In the genomic region with DNA sequence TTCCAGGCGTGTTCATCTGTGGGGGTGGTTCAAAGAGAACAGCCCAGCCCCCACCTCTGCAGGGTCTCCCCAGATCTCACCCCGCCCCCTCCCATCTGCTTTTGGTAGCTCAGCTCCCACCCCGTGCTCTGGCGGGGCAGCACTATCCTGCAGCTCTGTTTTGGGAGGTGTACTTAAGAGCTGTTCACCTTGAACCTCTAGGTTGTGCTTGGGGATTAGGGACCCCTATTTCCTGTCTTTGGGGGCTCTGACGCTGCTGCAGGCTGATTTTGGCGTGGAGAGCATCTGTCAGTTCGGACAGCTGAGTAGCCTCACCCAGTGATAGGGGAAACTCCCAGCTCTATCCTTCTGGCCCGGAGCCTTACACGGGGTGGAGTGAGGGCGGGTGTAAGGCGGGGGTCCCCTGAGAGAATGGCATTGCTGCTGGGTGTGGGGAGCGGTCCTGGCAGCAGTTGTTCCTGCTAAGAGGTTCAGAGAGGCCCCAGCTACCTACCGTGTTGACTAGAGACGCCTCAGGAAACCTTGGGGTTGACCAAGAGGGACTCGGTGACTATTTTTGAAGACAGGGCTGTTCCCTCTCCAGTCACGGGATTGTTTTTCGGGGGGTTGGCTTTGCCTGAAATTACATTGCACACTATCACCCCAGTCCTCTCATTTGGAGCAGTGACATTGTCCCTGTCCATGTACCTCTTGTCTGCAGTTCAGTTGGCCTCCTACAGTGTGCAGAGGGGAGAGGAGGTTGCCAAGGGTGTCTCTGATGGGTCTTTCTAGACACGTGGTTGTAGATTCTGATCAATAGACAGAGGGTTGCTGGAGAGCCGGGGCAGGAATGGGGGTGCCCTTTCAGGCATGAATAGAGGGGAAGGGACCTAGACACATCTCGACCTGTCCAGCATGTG, we compare ENCODE assay signal across 9 cellular contexts. TPM values are rescaled to one million over a fixed set of nuclear protein-coding genes. Genes with fewer than 3 reads are reported as not detected.
DNase-seq lines count a peak whose midpoint lies in the region; ATAC-seq and TF ChIP-seq lines count a peak whose summit lies in the region.
"Had no signal": no experiment of that assay in that cellular context is flagged by ENCODE, and none has a peak within 500 bp of the region (broad histone marks: within the 10 kb centered on the region; RNA-seq: fewer than 3 reads in every experiment).

No MANE protein-coding gene starts in this region.

- no peak overlapping the region for H3K27ac Mint-ChIP-seq in GM23338
- peak overlapping the region; percentile 77 for H3K27ac Mint-ChIP-seq in activated CD8-positive, alpha-beta T cell treated with anti-CD3 and anti-CD28 coated beads, Interleukin-2, amount 10 ng/mL, durations not matched to agents 7 days and 5 days

- H3K79me2 ChIP-seq in GM23338 (replicated peaks; ENCODE audit: insufficient read depth) = peaks cover 57% of the 10 kb centered on the region

- peaks cover 26% of the 10 kb centered on the region for H3K36me3 Mint-ChIP-seq in GM23338 (ENCODE audit: low read depth)
- peaks cover 7% of the 10 kb centered on the region for H3K36me3 Mint-ChIP-seq in activated CD8-positive, alpha-beta T cell treated with anti-CD3 and anti-CD28 coated beads, Interleukin-2, amount 10 ng/mL, durations not matched to agents 7 days and 5 days (ENCODE audit: low read depth)

- H3K4me3 ChIP-seq in GM23338 (peak overlapping the region; percentile 78), heart left ventricle (peak overlapping the region; percentile 65 to 99 (median 96))

- no peak overlapping the region for H2AFZ ChIP-seq in GM23338

- H3K4me1 ChIP-seq in GM23338 (ENCODE audit: insufficient read depth) (peaks cover 12% of the 10 kb centered on the region), heart left ventricle (peaks cover 0 to 29% (median 21%) of the 10 kb centered on the region in 12 donors)

- H3K9me3 Mint-ChIP-seq in GM23338 = no peaks in the 10 kb centered on the region; the same call in 1 of the 3 replicates
- H3K9me3 Mint-ChIP-seq in activated CD8-positive, alpha-beta T cell treated with anti-CD3 and anti-CD28 coated beads, Interleukin-2, amount 10 ng/mL, durations not matched to agents 7 days and 5 days (ENCODE audit: insufficient read depth) = no peaks in the 10 kb centered on the region

- no peaks in the 10 kb centered on the region for H3K36me3 ChIP-seq in GM23338 (ENCODE audit: insufficient read depth)
- no peaks in the 10 kb centered on the region for H3K36me3 ChIP-seq in heart left ventricle

- H4K20me1 ChIP-seq in GM23338 (replicated peaks; ENCODE audit: insufficient read depth) = peaks cover 33% of the 10 kb centered on the region

- no peaks in the 10 kb centered on the region for H3K27me3 ChIP-seq in GM23338 (ENCODE audit: insufficient read depth)
- H3K27me3 ChIP-seq in heart left ventricle = no peaks in the 10 kb centered on the region

- POLR2A ChIA-PET in activated CD8-positive, alpha-beta T cell treated with anti-CD3 and anti-CD28 coated beads, Interleukin-2, amount 10 ng/mL, durations not matched to agents 7 days and 5 days (lab: Charles Lee) = interaction anchor here (0.8 to 2.2 kb wide), 7 partner anchors 16 to 98 kb away, joined by 3 to 17 read pairs (median 5); a partner anchor contains a TSS

- intact Hi-C loops in heart left ventricle (cut with DNase I) (loop anchor here in 5 of 10 donors (5.0 to 10.0 kb wide), 4 partner anchors 39 to 174 kb away; a partner anchor contains a TSS), sciatic nerve (cut with DNase I) (loop anchor here (2.0 kb wide), 1 partner anchor 41 kb away; no protein-coding TSS in a partner anchor)

- peaks cover 24% of the 10 kb centered on the region; the same call in 1 of the 2 replicates for H3F3A ChIP-seq in GM23338 (replicated peaks; ENCODE audit: low read depth)

- peak in 1 of 2 donors; percentile 17 for TF ChIP-seq POLR2A in heart left ventricle (IDR thresholded peaks at IDR 0.05)

- H3K4me1 Mint-ChIP-seq in GM23338 = peaks cover 34% of the 10 kb centered on the region
- peaks cover 40% of the 10 kb centered on the region for H3K4me1 Mint-ChIP-seq in activated CD8-positive, alpha-beta T cell treated with anti-CD3 and anti-CD28 coated beads, Interleukin-2, amount 10 ng/mL, durations not matched to agents 7 days and 5 days (ENCODE audit: low read depth)

- H3K27ac ChIP-seq in 22Rv1 (peak overlapping the region; percentile 46; the same call in 1 of the 2 replicates), GM23338 (ENCODE audit: low read depth) (no peak overlapping the region), heart left ventricle (peak overlapping the region in 10 of 12 donors; percentile 58 to 97 (median 94))
- H3K27ac ChIP-seq: epithelial cell of prostate had no signal

- 20 to 24% (median 23%) methylated on average over 15 to 20 of the region's 20 CpGs for WGBS in heart left ventricle, 4 donors

- no peaks in the 10 kb centered on the region for H3K9me2 ChIP-seq in GM23338 (ENCODE audit: insufficient read depth)

- CTCF ChIA-PET in activated CD8-positive, alpha-beta T cell treated with anti-CD3 and anti-CD28 coated beads, Interleukin-2, amount 10 ng/mL, durations not matched to agents 7 days and 5 days (lab: Charles Lee) = interaction anchor here (0.6 to 4.5 kb wide), 8 partner anchors 9 to 89 kb away, joined by 3 to 73 read pairs (median 8); a partner anchor contains a TSS

- DNase-seq in GM23338 (ENCODE audit: low spot score) (peak; percentile 44), heart left ventricle (peak; percentile 27 to 63 (median 43)), sciatic nerve (ENCODE audit: low spot score) (peak; percentile 66)
- DNase-seq in activated CD8-positive, alpha-beta T cell treated with anti-CD3 and anti-CD28 coated beads, Interleukin-2, amount 10 ng/mL, durations not matched to agents 7 days and 5 days = no peak
- no peak for DNase-seq in effector CD8-positive, alpha-beta T cell (lab: John Stamatoyannopoulos, UW)
- DNase-seq in activated effector memory CD4-positive, alpha-beta T cell treated with Interleukin-2 at 50 U/mL for 16 hours = no peak

- peaks cover 11% of the 10 kb centered on the region for H3K27me3 Mint-ChIP-seq in GM23338 (ENCODE audit: insufficient read depth, low read depth, poor library complexity)
- no peaks in the 10 kb centered on the region for H3K27me3 Mint-ChIP-seq in activated CD8-positive, alpha-beta T cell treated with anti-CD3 and anti-CD28 coated beads, Interleukin-2, amount 10 ng/mL, durations not matched to agents 7 days and 5 days (ENCODE audit: low read depth)

- TF ChIP-seq CTCF in 22Rv1 (IDR thresholded peaks at IDR 0.05) (no peak), GM23338 (conservative IDR thresholded peaks at IDR 0.05; ENCODE audit: low read depth in 2 of 2) (no peak), heart left ventricle (IDR thresholded peaks at IDR 0.05) (no peak)

- no peaks in the 10 kb centered on the region for H3K9me3 ChIP-seq in heart left ventricle

- H3K4me3 Mint-ChIP-seq in GM23338 = peak overlapping the region; percentile 90
- H3K4me3 Mint-ChIP-seq in activated CD8-positive, alpha-beta T cell treated with anti-CD3 and anti-CD28 coated beads, Interleukin-2, amount 10 ng/mL, durations not matched to agents 7 days and 5 days = peak overlapping the region; percentile 96

- H3K4me2 ChIP-seq in GM23338 = peak overlapping the region; percentile 84

- ATAC-seq in GM23338 (peak; percentile 59), heart left ventricle (peak in 3 of 4 donors; percentile 23 to 29 (median 25)), sciatic nerve (peak; percentile 61)
- no peak for ATAC-seq in activated CD8-positive, alpha-beta T cell treated with anti-CD3 and anti-CD28 coated beads, Interleukin-2, amount 10 ng/mL, durations not matched to agents 7 days and 5 days
- no peak for ATAC-seq in activated CD4-positive, CD25-positive, alpha-beta regulatory T cell treated with anti-CD3 and anti-CD28 coated beads, Interleukin-2, amount 50 U/mL, for 24 hours

TF ChIP-seq in GM23338, 12 proteins besides CTCF, POLR2A, EP300 and RAD21 (continues in another document):
- TF ChIP-seq JUNB (IDR thresholded peaks at IDR 0.05; ENCODE audit: unreplicated experiment) = no peak
- no peak for TF ChIP-seq STAT1 (IDR thresholded peaks at IDR 0.05; ENCODE audit: unreplicated experiment)
- TF ChIP-seq, protein P1, sequence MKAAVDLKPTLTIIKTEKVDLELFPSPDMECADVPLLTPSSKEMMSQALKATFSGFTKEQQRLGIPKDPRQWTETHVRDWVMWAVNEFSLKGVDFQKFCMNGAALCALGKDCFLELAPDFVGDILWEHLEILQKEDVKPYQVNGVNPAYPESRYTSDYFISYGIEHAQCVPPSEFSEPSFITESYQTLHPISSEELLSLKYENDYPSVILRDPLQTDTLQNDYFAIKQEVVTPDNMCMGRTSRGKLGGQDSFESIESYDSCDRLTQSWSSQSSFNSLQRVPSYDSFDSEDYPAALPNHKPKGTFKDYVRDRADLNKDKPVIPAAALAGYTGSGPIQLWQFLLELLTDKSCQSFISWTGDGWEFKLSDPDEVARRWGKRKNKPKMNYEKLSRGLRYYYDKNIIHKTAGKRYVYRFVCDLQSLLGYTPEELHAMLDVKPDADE (IDR thresholded peaks at IDR 0.05) = no peak
- TF ChIP-seq POLR2AphosphoS5 (IDR thresholded peaks at IDR 0.05; ENCODE audit: low read depth) = no peak

RNA-seq across cellular contexts. Expression of a gene that starts 1.0 kb away (rescaled TPM):
- 30.4 and 36.0 TPM in 2 replicates for total RNA-seq in GM23338 (2014; rRNA removed; shearing (Covaris generic))
- polyA plus RNA-seq in GM23338 (2016; fragmentation: Nextera tagmentation; extraction: Ambion mirVana) = 11.2 and 15.0 TPM in 2 replicates
- total RNA-seq in activated CD8-positive, alpha-beta T cell treated with anti-CD3 and anti-CD28 coated beads, Interleukin-2, amount 10 ng/mL, durations not matched to agents 7 days and 5 days = 1 to 10 TPM; 7.6 to 8.2 TPM
- 10 to 100 TPM in 2 of 9 donors, 1 to 10 TPM in 7; 5.8 to 13.2 (median 7.6) TPM for total RNA-seq in heart left ventricle
- 10 to 100 TPM in 1 of 2 donors, 1 to 10 TPM in 1; 6.4 to 12.1 TPM for polyA plus RNA-seq in heart left ventricle
- total RNA-seq in sciatic nerve = 20.6 TPM

RNA-seq across cellular contexts. Expression of a gene that starts 44.1 kb away (rescaled TPM):
- total RNA-seq in GM23338 (2014; rRNA removed; shearing (Covaris generic)) = 0.14 and 0.47 TPM in 2 replicates
- polyA plus RNA-seq in GM23338 (2016; fragmentation: Nextera tagmentation; extraction: Ambion mirVana) (0.36 and 1.5 TPM in 2 replicates), heart left ventricle (under 1 TPM; 0.08 to 0.18 TPM)
- total RNA-seq in activated CD8-positive, alpha-beta T cell treated with anti-CD3 and anti-CD28 coated beads, Interleukin-2, amount 10 ng/mL, durations not matched to agents 7 days and 5 days = under 1 TPM; 0.26 to 0.37 TPM
- total RNA-seq in heart left ventricle (under 1 TPM in 5 of 9 donors, not detected in 4; 0.07 to 0.27 (median 0.20) TPM), sciatic nerve (0.49 TPM)

Comparison
In these comparisons a context has a peak if more than half of its experiments do, and no peak if none do; other contexts are left out.
1. ATAC-seq: peak in GM23338 (single experiment), heart left ventricle (3 of 4) and sciatic nerve (single experiment); none in activated CD8-positive, alpha-beta T cell treated with anti-CD3 and anti-CD28 coated beads, Interleukin-2, amount 10 ng/mL, durations not matched to agents 7 days and 5 days (single experiment) and activated CD4-positive, CD25-positive, alpha-beta regulatory T cell treated with anti-CD3 and anti-CD28 coated beads, Interleukin-2, amount 50 U/mL, for 24 hours (0 of 2).
2. DNase-seq: peak in GM23338 (single experiment), heart left ventricle (5 of 5) and sciatic nerve (single experiment); none in activated CD8-positive, alpha-beta T cell treated with anti-CD3 and anti-CD28 coated beads, Interleukin-2, amount 10 ng/mL, durations not matched to agents 7 days and 5 days (single experiment), effector CD8-positive, alpha-beta T cell (single experiment) and activated effector memory CD4-positive, alpha-beta T cell treated with Interleukin-2 at 50 U/mL for 16 hours (single experiment).